In genomic region chr7:143042821-143043271, GRCh38 we compare ENCODE assay signal across 20 cellular contexts. TPM values are rescaled to one million over a fixed set of nuclear protein-coding genes. Genes with fewer than 3 reads are reported as not detected.
DNase-seq lines count a peak whose midpoint lies in the region; ATAC-seq, FAIRE-seq and TF ChIP-seq lines count a peak whose summit lies in the region.
"Had no signal": no experiment of that assay in that cellular context is flagged by ENCODE, and none has a peak within 500 bp of the region (broad histone marks: within the 10 kb centered on the region; RNA-seq: fewer than 3 reads in every experiment).

No MANE protein-coding gene starts in this region.

- H3K27ac ChIP-seq in ectodermal cell (ENCODE audit: insufficient read depth, low read depth, low read length, poor library complexity, severe bottlenecking) (peak overlapping the region; percentile 47), pancreas (no peak overlapping the region), tibial artery (no peak overlapping the region)
- H3K27ac ChIP-seq: colonic mucosa, heart right ventricle, thyroid gland had no signal

- peaks cover 9% of the 10 kb centered on the region for H3K4me1 ChIP-seq in ectodermal cell (ENCODE audit: control insufficient read depth, insufficient read depth, low read length)
- peaks cover 0 to 7% (median 0%) of the 10 kb centered on the region in 3 donors for H3K4me1 ChIP-seq in pancreas
- H3K4me1 ChIP-seq in tibial artery: peaks cover 0 to 6% (median 3%) of the 10 kb centered on the region in 4 donors
- H3K4me1 ChIP-seq: colonic mucosa, thyroid gland had no signal

- WGBS in ectodermal cell, 2 experiments: 61 to 71% methylated on average over 5 to 6 of the region's 6 CpGs
- 31% methylated on average over 6 of the region's 6 CpGs for WGBS in pancreas, 2 donors

- H3K9me3 ChIP-seq in ectodermal cell (ENCODE audit: control insufficient read depth, low read length) (no peaks in the 10 kb centered on the region), pancreas (no peaks in the 10 kb centered on the region), tibial artery (no peaks in the 10 kb centered on the region)
- H3K9me3 ChIP-seq: colonic mucosa, heart right ventricle, thyroid gland had no signal

- ATAC-seq in pancreas (peak in 3 of 4 donors; percentile 20 to 61 (median 51)), HG03378 (IDR thresholded peaks at IDR 0.05; ENCODE audit: unreplicated experiment) (no peak)
- ATAC-seq: activated CD8-positive, alpha-beta T cell treated with anti-CD3 and anti-CD28 coated beads for 36 hours; esophagus mucosa; heart right ventricle; PC-3 had no signal

- H3K36me3 ChIP-seq in ectodermal cell (ENCODE audit: control insufficient read depth, insufficient read depth, low read length) (no peaks in the 10 kb centered on the region), pancreas (no peaks in the 10 kb centered on the region), tibial artery (no peaks in the 10 kb centered on the region)
- H3K36me3 ChIP-seq: colonic mucosa, heart right ventricle, thyroid gland had no signal

- intact Hi-C loops in pancreas (cut with DNase I): no loop called here
- intact Hi-C loops in tibial artery (cut with DNase I; ENCODE audit: low total_unique reads): no loop called here

- H3K27me3 ChIP-seq in ectodermal cell (ENCODE audit: control insufficient read depth, insufficient read depth, low read length, poor library complexity, severe bottlenecking) (no peaks in the 10 kb centered on the region), pancreas (no peaks in the 10 kb centered on the region), tibial artery (no peaks in the 10 kb centered on the region)
- H3K27me3 ChIP-seq: colonic mucosa, thyroid gland had no signal

- H3K4me3 ChIP-seq in ectodermal cell (ENCODE audit: insufficient read depth, low read depth, low read length) (no peak overlapping the region), pancreas (no peak overlapping the region), tibial artery (no peak overlapping the region)
- H3K4me3 ChIP-seq: colonic mucosa, heart right ventricle, thyroid gland had no signal

- DNase-seq in EL (peak; percentile 4), LoVo (ENCODE audit: low spot score) (peak; percentile 28), pancreas (no peak), SKM-1 treated with dmso at 0.1 percent for 144 hours (lab: John Stamatoyannopoulos, UW; ENCODE audit: unreplicated experiment) (no peak), H4 (ENCODE audit: low spot score) (no peak), tibial artery (no peak)
- DNase-seq: activated CD8-positive, alpha-beta T cell treated with anti-CD3 and anti-CD28 coated beads for 36 hours; colonic mucosa; HCEC 1CT; heart right ventricle; NCI-H1694 treated with DMSO at 0.1 percent for 48 hours; NCI-H510A treated with DMSO at 0.1 percent for 48 hours; PC-3; stimulated activated CD8-positive, alpha-beta memory T cell treated with anti-CD3 and anti-CD28 coated beads, Interleukin-4, amount 100 ng/mL, for 48 hours; thyroid gland had no signal

- FAIRE-seq in pancreas (lab: Jason Lieb, UNC): no peak
- FAIRE-seq: TTC549 had no signal

- TF ChIP-seq CTCF in pancreas (IDR thresholded peaks at IDR 0.05) (no peak), tibial artery (IDR thresholded peaks at IDR 0.05) (no peak)

RNA-seq across cellular contexts. Expression of gene OR6V1, which starts 9.3 kb away (rescaled TPM):
- not detected for polyA plus RNA-seq in ectodermal cell (2013, experiment 1 of 4)
- not detected for polyA plus RNA-seq in ectodermal cell (2013, experiment 2 of 4)
- not detected for polyA plus RNA-seq in ectodermal cell (2013, experiment 3 of 4)
- not detected for polyA plus RNA-seq in ectodermal cell (2013, experiment 4 of 4)
- total RNA-seq in pancreas: not detected
- polyA plus RNA-seq in pancreas: not detected
- total RNA-seq in H4 (2014; rRNA removed; shearing (Covaris generic)): not detected in 2 replicates
- total RNA-seq: activated CD8-positive, alpha-beta T cell treated with anti-CD3 and anti-CD28 coated beads for 36 hours; activated T-helper 2 cell treated with anti-CD3 and anti-CD28 coated beads, Interferon-gamma antibody, Interleukin-2, Interleukin-4, amounts not matched to agents 10 μg/mL and 5 μg/mL and 100 μg/mL, durations not matched to agents 14 hours and 24 hours and 36 hours; colonic mucosa; esophagus mucosa; heart right ventricle; PC-3; thyroid gland had no signal
- polyA plus RNA-seq: heart right ventricle had no signal

RNA-seq across cellular contexts. Expression of gene OR9A2, which starts 15.9 kb away (rescaled TPM):
- polyA plus RNA-seq in ectodermal cell (2013, experiment 1 of 4): not detected
- polyA plus RNA-seq in ectodermal cell (2013, experiment 2 of 4): not detected
- not detected for polyA plus RNA-seq in ectodermal cell (2013, experiment 3 of 4)
- polyA plus RNA-seq in ectodermal cell (2013, experiment 4 of 4): not detected
- not detected for total RNA-seq in pancreas
- polyA plus RNA-seq in pancreas: not detected
- not detected in 2 replicates for total RNA-seq in H4 (2014; rRNA removed; shearing (Covaris generic))
- total RNA-seq: activated CD8-positive, alpha-beta T cell treated with anti-CD3 and anti-CD28 coated beads for 36 hours; colonic mucosa; esophagus mucosa; PC-3 had no signal
- polyA plus RNA-seq: heart right ventricle had no signal

Comparison
In these comparisons a context has a peak if more than half of its experiments do, and no peak if none do; other contexts are left out.
1. DNase-seq: peak in EL (single experiment) and LoVo (single experiment); none in pancreas (0 of 6), SKM-1 treated with dmso at 0.1 percent for 144 hours (single experiment), H4 (single experiment) and tibial artery (0 of 2).